Comparison of ENCODE assay signal across 23 cellular contexts in genomic region chr18:59266459-59266858, GRCh38. TPM values are rescaled to one million over a fixed set of nuclear protein-coding genes. Genes with fewer than 3 reads are reported as not detected.
"Had no signal": no experiment of that assay in that cellular context is flagged by ENCODE, and none has a peak within 500 bp of the region (broad histone marks: within the 10 kb centered on the region; RNA-seq: fewer than 3 reads in every experiment).

No MANE protein-coding gene starts in this region.

- H3K27ac ChIP-seq: esophagus squamous epithelium, prostate gland, right lobe of liver, suprapubic skin had no signal

- H3K4me3 ChIP-seq: esophagus squamous epithelium, mucosa of descending colon, prostate gland, right lobe of liver, smooth muscle cell, suprapubic skin had no signal

- DNase-seq: activated effector memory CD4-positive, alpha-beta T cell treated with anti-CD3 and anti-CD28 coated beads, Interleukin-2, amount 50 U/mL, for 16 hours; activated naive CD8-positive, alpha-beta T cell treated with anti-CD3 and anti-CD28 coated beads, Interleukin-2, amount 10 ng/mL, durations not matched to agents 7 days and 5 days; central memory CD4-positive, alpha-beta T cell; cortex of kidney; effector CD4-positive, alpha-beta T cell; esophagus squamous epithelium; glutamatergic neuron; kidney glomerular epithelial cell; left ventricle myocardium superior; mucosa of descending colon; occipital lobe; right lobe of liver; T-cell; trophoblast cell had no signal

- H3K4me2 ChIP-seq: smooth muscle cell had no signal

- H3K36me3 Mint-ChIP-seq: activated naive CD8-positive, alpha-beta T cell treated with anti-CD3 and anti-CD28 coated beads, Interleukin-2, amount 10 ng/mL, durations not matched to agents 7 days and 5 days; brain; T-cell had no signal

- H3K36me3 ChIP-seq: esophagus squamous epithelium, prostate gland, right lobe of liver, suprapubic skin had no signal

- H3K4me1 ChIP-seq: prostate gland, right lobe of liver had no signal

- H3K4me3 Mint-ChIP-seq: activated naive CD8-positive, alpha-beta T cell treated with anti-CD3 and anti-CD28 coated beads, Interleukin-2, amount 10 ng/mL, durations not matched to agents 7 days and 5 days; stimulated activated naive CD8-positive, alpha-beta T cell treated with anti-CD3 and anti-CD28 coated beads, Interleukin-15, Interleukin-2, amounts not matched to agents 100 ng/mL and 50 ng/mL, for 24 hours had no signal

- H3K9me3 Mint-ChIP-seq: activated naive CD8-positive, alpha-beta T cell treated with anti-CD3 and anti-CD28 coated beads, Interleukin-2, amount 10 ng/mL, durations not matched to agents 7 days and 5 days; stimulated activated naive CD8-positive, alpha-beta T cell treated with anti-CD3 and anti-CD28 coated beads, Interleukin-15, Interleukin-2, amounts not matched to agents 100 ng/mL and 50 ng/mL, for 24 hours; T-cell had no signal

- H3K27ac Mint-ChIP-seq: activated naive CD8-positive, alpha-beta T cell treated with anti-CD3 and anti-CD28 coated beads, Interleukin-2, amount 10 ng/mL, durations not matched to agents 7 days and 5 days; brain; memory B cell; nephron; stimulated activated naive CD8-positive, alpha-beta T cell treated with anti-CD3 and anti-CD28 coated beads, Interleukin-15, Interleukin-2, amounts not matched to agents 100 ng/mL and 50 ng/mL, for 24 hours; T-cell had no signal

- ATAC-seq: left ventricle myocardium superior, mucosa of descending colon, right lobe of liver, T-cell had no signal

- H3K9me3 ChIP-seq: esophagus squamous epithelium, mucosa of descending colon, prostate gland, right lobe of liver, suprapubic skin had no signal

RNA-seq across cellular contexts. Expression of gene RAX, which starts 6.8 kb away (rescaled TPM):
- total RNA-seq: activated naive CD8-positive, alpha-beta T cell treated with anti-CD3 and anti-CD28 coated beads, Interleukin-2, amount 10 ng/mL, durations not matched to agents 7 days and 5 days; endothelial cell of umbilical vein; esophagus squamous epithelium; fibroblast of villous mesenchyme; left ventricle myocardium superior; mucosa of descending colon; occipital lobe; right lobe of liver; smooth muscle cell; T-cell had no signal
- polyA plus RNA-seq: endothelial cell of umbilical vein, smooth muscle cell had no signal

RNA-seq across cellular contexts. Expression of gene GRP, which starts 46.5 kb away (rescaled TPM):
- total RNA-seq: activated naive CD8-positive, alpha-beta T cell treated with anti-CD3 and anti-CD28 coated beads, Interleukin-2, amount 10 ng/mL, durations not matched to agents 7 days and 5 days; endothelial cell of umbilical vein; esophagus squamous epithelium; fibroblast of villous mesenchyme; left ventricle myocardium superior; right lobe of liver; smooth muscle cell; suprapubic skin; T-cell had no signal
- polyA plus RNA-seq: endothelial cell of umbilical vein had no signal

RNA-seq across cellular contexts. Expression of gene CPLX4, which starts 52.0 kb away (rescaled TPM):
- total RNA-seq: activated naive CD8-positive, alpha-beta T cell treated with anti-CD3 and anti-CD28 coated beads, Interleukin-2, amount 10 ng/mL, durations not matched to agents 7 days and 5 days; endothelial cell of umbilical vein; fibroblast of villous mesenchyme; left ventricle myocardium superior; mucosa of descending colon; occipital lobe; prostate gland; smooth muscle cell; suprapubic skin; T-cell had no signal
- polyA plus RNA-seq: endothelial cell of umbilical vein, smooth muscle cell had no signal
